In the genomic region with DNA sequence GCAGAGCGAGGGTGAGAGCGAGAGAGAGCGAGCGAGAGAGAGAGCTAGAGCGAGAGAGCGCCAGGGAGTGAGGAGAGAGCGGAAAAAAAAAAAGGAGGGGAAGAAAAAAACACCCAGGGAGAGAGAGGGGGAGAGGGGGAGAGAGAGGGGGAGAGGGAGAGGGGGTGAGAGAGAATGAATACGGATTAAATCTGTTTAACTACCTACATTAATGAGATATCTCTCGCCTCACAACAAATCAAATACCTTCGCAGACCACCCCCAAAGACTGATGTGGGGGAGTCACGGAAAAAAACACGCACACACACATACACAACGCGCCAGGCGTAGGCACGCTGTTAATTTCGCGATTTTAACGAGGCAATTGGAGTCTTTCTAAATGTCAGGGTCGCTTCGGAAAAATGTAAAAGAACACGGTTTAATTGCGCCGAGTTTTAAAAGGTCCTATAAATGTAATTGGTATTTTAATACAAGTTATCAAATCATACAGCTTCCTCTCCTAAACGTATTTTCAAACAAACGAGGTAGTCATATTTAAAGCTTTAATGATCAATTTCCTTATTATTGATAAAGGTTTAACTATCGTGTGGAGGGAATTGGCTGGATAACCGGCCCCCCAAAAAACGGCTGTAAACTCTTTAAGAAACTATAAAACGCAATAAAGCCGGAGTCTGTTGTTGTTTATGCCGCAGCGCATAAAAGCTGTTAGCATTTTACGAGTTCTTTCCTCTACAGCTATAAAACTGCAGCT, we compare ENCODE assay signal across 11 cellular contexts. TPM values are rescaled to one million over a fixed set of nuclear protein-coding genes. Genes with fewer than 3 reads are reported as not detected.
DNase-seq lines count a peak whose midpoint lies in the region; ATAC-seq and TF ChIP-seq lines count a peak whose summit lies in the region.
"Had no signal": no experiment of that assay in that cellular context is flagged by ENCODE, and none has a peak within 500 bp of the region (broad histone marks: within the 10 kb centered on the region; RNA-seq: fewer than 3 reads in every experiment).

Gene HOXB8, minus strand, starts transcription at position 81 of the 751 bp plus-strand sequence. CDS start 588 bp downstream, outside the sequence.

- POLR2A ChIA-PET in activated CD4-positive, alpha-beta T cell treated with anti-CD3 and anti-CD28 coated beads for 36 hours (lab: Charles Lee): no interaction called here
- POLR2A ChIA-PET in activated B cell treated with CpG ODN at 0.5 μM for 24 hours (lab: Charles Lee): interaction anchor here (0.6 to 1.4 kb wide), 3 partner anchors 22 to 292 kb away, joined by 3 to 7 read pairs (median 5); partner anchors contain the start of gene HOXB5

- peaks cover 55% of the 10 kb centered on the region for H3K4me1 Mint-ChIP-seq in activated CD4-positive, alpha-beta T cell treated with anti-CD3 and anti-CD28 coated beads for 36 hours
- H3K4me1 Mint-ChIP-seq in activated B cell treated with CpG ODN at 0.5 μM for 24 hours: peaks cover 50% of the 10 kb centered on the region
- peaks cover 67% of the 10 kb centered on the region for H3K4me1 Mint-ChIP-seq in stimulated activated memory B cell treated with anti-CD40 and anti-IgM and Interleukin-4, amounts not matched to agents 10 μg/mL and 1 μg/mL and 100 μg/mL, for 72 hours

- H3K9me3 Mint-ChIP-seq in activated CD4-positive, alpha-beta T cell treated with anti-CD3 and anti-CD28 coated beads for 36 hours (ENCODE audit: low read depth): no peaks in the 10 kb centered on the region
- H3K9me3 Mint-ChIP-seq in activated B cell treated with CpG ODN at 0.5 μM for 24 hours: no peaks in the 10 kb centered on the region
- H3K9me3 Mint-ChIP-seq in stimulated activated memory B cell treated with anti-CD40 and anti-IgM and Interleukin-4, amounts not matched to agents 10 μg/mL and 1 μg/mL and 100 μg/mL, for 72 hours: peaks cover 2% of the 10 kb centered on the region
- H3K9me3 Mint-ChIP-seq: HFFc6 had no signal

- no peak within 1 kb of the TSS for H3K27ac Mint-ChIP-seq in activated CD4-positive, alpha-beta T cell treated with anti-CD3 and anti-CD28 coated beads for 36 hours
- H3K27ac Mint-ChIP-seq in activated B cell treated with CpG ODN at 0.5 μM for 24 hours: peak within 1 kb of the TSS; percentile 36
- H3K27ac Mint-ChIP-seq in stimulated activated memory B cell treated with anti-CD40 and anti-IgM and Interleukin-4, amounts not matched to agents 10 μg/mL and 1 μg/mL and 100 μg/mL, for 72 hours: peak within 1 kb of the TSS; percentile 33
- H3K27ac Mint-ChIP-seq: HFFc6 had no signal

- peaks cover 75% of the 10 kb centered on the region for H3K27me3 Mint-ChIP-seq in activated CD4-positive, alpha-beta T cell treated with anti-CD3 and anti-CD28 coated beads for 36 hours
- H3K27me3 Mint-ChIP-seq in activated B cell treated with CpG ODN at 0.5 μM for 24 hours: peaks cover 57% of the 10 kb centered on the region
- H3K27me3 Mint-ChIP-seq in stimulated activated memory B cell treated with anti-CD40 and anti-IgM and Interleukin-4, amounts not matched to agents 10 μg/mL and 1 μg/mL and 100 μg/mL, for 72 hours: peaks cover 99% of the 10 kb centered on the region

- CTCF ChIA-PET in activated CD4-positive, alpha-beta T cell treated with anti-CD3 and anti-CD28 coated beads for 36 hours (lab: Charles Lee): interaction anchor here (0.7 to 2.6 kb wide), 9 partner anchors 9 to 584 kb away, joined by 3 to 11 read pairs (median 3); partner anchors contain the start of genes HOXB5 and HOXB9
- CTCF ChIA-PET in activated B cell treated with CpG ODN at 0.5 μM for 24 hours (lab: Charles Lee): interaction anchor here (1.0 to 1.4 kb wide), 5 partner anchors 17 to 352 kb away, joined by 3 to 4 read pairs (median 3); no protein-coding TSS in a partner anchor

- no peaks in the 10 kb centered on the region for H3K36me3 Mint-ChIP-seq in activated CD4-positive, alpha-beta T cell treated with anti-CD3 and anti-CD28 coated beads for 36 hours (ENCODE audit: low read depth)
- H3K36me3 Mint-ChIP-seq in activated B cell treated with CpG ODN at 0.5 μM for 24 hours (ENCODE audit: low read depth): peaks cover 7% of the 10 kb centered on the region
- no peaks in the 10 kb centered on the region for H3K36me3 Mint-ChIP-seq in stimulated activated memory B cell treated with anti-CD40 and anti-IgM and Interleukin-4, amounts not matched to agents 10 μg/mL and 1 μg/mL and 100 μg/mL, for 72 hours

- DNase-seq in activated CD4-positive, alpha-beta T cell treated with anti-CD3 and anti-CD28 coated beads for 36 hours: no peak
- DNase-seq in activated CD4-positive, alpha-beta T cell treated with anti-CD3 and anti-CD28 coated beads for 4 hours: no peak
- DNase-seq in activated B cell treated with CpG ODN at 0.5 μM for 24 hours (no peak), islet precursor cell (peak; percentile 80), 8988T (no peak), Right ventricle myocardium superior (no peak), foreskin fibroblast (no peak)
- DNase-seq: activated CD4-positive, CD25-positive, alpha-beta regulatory T cell treated with anti-CD3 and anti-CD28 coated beads, Interleukin-2, amount 50 U/mL, for 72 hours; HFFc6; KG1 had no signal

- intact Hi-C loops in activated CD4-positive, alpha-beta T cell treated with anti-CD3 and anti-CD28 coated beads for 36 hours (cut with DNase I, micrococcal nuclease): loop anchor here (2.0 to 10.0 kb wide), 4 partner anchors 101 to 483 kb away; no protein-coding TSS in a partner anchor
- intact Hi-C loops in activated B cell treated with CpG ODN at 0.5 μM for 24 hours (cut with micrococcal nuclease): loop anchor here (10.0 kb wide), 2 partner anchors 379 to 771 kb away; partner anchors contain the start of genes IGF2BP1 and SCRN2
- intact Hi-C loops in Right ventricle myocardium superior (cut with DNase I): loop anchor here (5.0 kb wide), 1 partner anchor 278 kb away; no protein-coding TSS in a partner anchor

- H3K4me3 ChIP-seq in foreskin fibroblast (ENCODE audit: low read depth in 1 of 2, low read length in 2 of 2): no peak within 1 kb of the TSS

- TF ChIP-seq CTCF in activated B cell treated with CpG ODN at 0.5 μM for 24 hours (IDR thresholded peaks at IDR 0.05) (no peak), foreskin fibroblast (IDR thresholded peaks at IDR 0.05; ENCODE audit: low read depth, low read length) (no peak)

- ATAC-seq in activated CD4-positive, alpha-beta T cell treated with anti-CD3 and anti-CD28 coated beads for 36 hours: no peak
- ATAC-seq in activated B cell treated with CpG ODN at 0.5 μM for 24 hours (ENCODE audit: low read depth) (no peak), Right ventricle myocardium superior (ENCODE audit: poor library complexity) (no peak)
- ATAC-seq in stimulated activated memory B cell treated with anti-CD40 and anti-IgM and Interleukin-4, amounts not matched to agents 10 μg/mL and 1 μg/mL and 100 μg/mL, for 72 hours: no peak

- peak within 1 kb of the TSS; percentile 26 for H3K4me3 Mint-ChIP-seq in activated CD4-positive, alpha-beta T cell treated with anti-CD3 and anti-CD28 coated beads for 36 hours
- peak within 1 kb of the TSS; percentile 44 for H3K4me3 Mint-ChIP-seq in activated B cell treated with CpG ODN at 0.5 μM for 24 hours
- no peak within 1 kb of the TSS for H3K4me3 Mint-ChIP-seq in stimulated activated memory B cell treated with anti-CD40 and anti-IgM and Interleukin-4, amounts not matched to agents 10 μg/mL and 1 μg/mL and 100 μg/mL, for 72 hours
- H3K4me3 Mint-ChIP-seq: HFFc6 had no signal

RNA-seq across cellular contexts. Expression of gene HOXB8, which starts in this region (rescaled TPM):
- not detected for total RNA-seq in activated CD4-positive, alpha-beta T cell treated with anti-CD3 and anti-CD28 coated beads for 36 hours
- total RNA-seq in activated B cell treated with CpG ODN at 0.5 μM for 24 hours (not detected in 2 replicates), Right ventricle myocardium superior (not detected)
- total RNA-seq: HFFc6 had no signal
